Comparison of ENCODE assay signal across 18 cellular contexts in genomic region chr15:57580866-57581265, GRCh38. TPM values are rescaled to one million over a fixed set of nuclear protein-coding genes. Genes with fewer than 3 reads are reported as not detected.
"Had no signal": no experiment of that assay in that cellular context is flagged by ENCODE, and none has a peak within 500 bp of the region (broad histone marks: within the 10 kb centered on the region; RNA-seq: fewer than 3 reads in every experiment).

No MANE protein-coding gene starts in this region.

- H3K27ac Mint-ChIP-seq: activated naive CD8-positive, alpha-beta T cell treated with anti-CD3 and anti-CD28 coated beads, Interleukin-2, amount 10 ng/mL, durations not matched to agents 7 days and 5 days; neural progenitor cell; stimulated activated naive B cell treated with anti-CD40 and anti-IgM and Interleukin-4, amounts not matched to agents 10 μg/mL and 1 μg/mL and 100 μg/mL, for 72 hours had no signal

- H3K27ac ChIP-seq: breast epithelium, neural progenitor cell, ovary had no signal

- H3K4me1 ChIP-seq: breast epithelium, neural progenitor cell had no signal

- H3K4me1 Mint-ChIP-seq: activated naive CD8-positive, alpha-beta T cell treated with anti-CD3 and anti-CD28 coated beads, Interleukin-2, amount 10 ng/mL, durations not matched to agents 7 days and 5 days; neural progenitor cell had no signal

- DNase-seq: activated CD4-positive, alpha-beta T cell treated with anti-CD3 and anti-CD28 coated beads, Interleukin-2, amount 50 U/mL, for 4 hours; activated CD4-positive, CD25-positive, alpha-beta regulatory T cell treated with anti-CD3 and anti-CD28 coated beads, Interleukin-2, amount 50 U/mL, for 72 hours; activated gamma-delta T cell; activated naive CD8-positive, alpha-beta T cell treated with anti-CD3 and anti-CD28 coated beads, Interleukin-2, amount 10 ng/mL, durations not matched to agents 7 days and 5 days; activated T-cell treated with anti-CD3 and anti-CD28 coated beads, Interleukin-2, amount 50 U/mL, for 4 hours; anterior cingulate cortex; foreskin melanocyte; head of caudate nucleus; left ventricle myocardium superior; ovary; retina; stimulated activated CD4-positive, alpha-beta T cell treated with anti-CD3 and anti-CD28 coated beads, Interleukin-1b, Interleukin-23, amount 100 ng/mL, for 48 hours; stimulated activated naive B cell treated with anti-CD40 and anti-IgM and Interleukin-4, amounts not matched to agents 10 μg/mL and 1 μg/mL and 100 μg/mL, for 72 hours; substantia nigra; trophoblast cell had no signal

- H3K36me3 Mint-ChIP-seq: neural progenitor cell had no signal

- H3K4me2 ChIP-seq: neural progenitor cell, smooth muscle cell had no signal

- H2AFZ ChIP-seq: neural progenitor cell had no signal

- ATAC-seq: activated T-cell treated with anti-CD3 and anti-CD28 coated beads, Interleukin-2, amount 50 U/mL, for 4 hours; left ventricle myocardium superior; stimulated activated naive B cell treated with anti-CD40 and anti-IgM and Interleukin-4, amounts not matched to agents 10 μg/mL and 1 μg/mL and 100 μg/mL, for 72 hours had no signal

- H3K36me3 ChIP-seq: breast epithelium, neural progenitor cell, ovary had no signal

- H3K4me3 Mint-ChIP-seq: activated naive CD8-positive, alpha-beta T cell treated with anti-CD3 and anti-CD28 coated beads, Interleukin-2, amount 10 ng/mL, durations not matched to agents 7 days and 5 days; activated T-cell treated with anti-CD3 and anti-CD28 coated beads, Interleukin-2, amount 50 U/mL, for 4 hours; neural progenitor cell; stimulated activated naive B cell treated with anti-CD40 and anti-IgM and Interleukin-4, amounts not matched to agents 10 μg/mL and 1 μg/mL and 100 μg/mL, for 72 hours had no signal

- H3K4me3 ChIP-seq: breast epithelium, neural progenitor cell, ovary, smooth muscle cell had no signal

- H3K27me3 ChIP-seq: breast epithelium, neural progenitor cell, ovary had no signal

RNA-seq across cellular contexts. Expression of gene MYZAP, which starts 10.8 kb away (rescaled TPM):
- total RNA-seq: activated naive CD8-positive, alpha-beta T cell treated with anti-CD3 and anti-CD28 coated beads, Interleukin-2, amount 10 ng/mL, durations not matched to agents 7 days and 5 days had no signal
